ENCODE assay signal across 10 cellular contexts in the genomic region with DNA sequence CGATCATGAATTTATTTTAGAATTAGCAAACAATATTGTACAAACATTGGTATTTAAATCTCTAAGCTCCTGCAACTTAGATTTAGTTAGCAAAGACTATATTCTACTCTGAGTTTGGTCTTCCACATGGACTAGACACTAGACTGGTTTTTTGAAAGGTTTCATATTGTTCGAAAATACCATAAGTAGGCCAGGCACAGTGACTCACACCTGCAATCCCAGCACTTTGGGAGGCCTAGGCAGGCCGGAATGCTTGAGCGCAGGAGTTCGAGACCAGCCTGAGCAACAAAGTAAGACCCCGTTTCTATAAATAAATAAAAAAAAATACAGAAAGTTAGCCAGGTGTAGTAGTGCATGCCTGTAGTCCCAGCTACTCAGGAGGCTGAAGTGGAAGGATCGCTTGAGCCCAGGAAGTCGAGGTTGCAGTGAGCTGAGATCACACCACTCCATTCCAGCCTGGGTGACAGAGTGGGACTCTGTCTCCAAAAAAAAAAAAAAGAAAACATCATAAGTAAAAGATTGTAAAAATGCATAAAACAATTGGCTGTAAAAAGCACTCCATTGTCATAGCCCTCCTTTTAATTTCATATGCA.
"Had no signal": no experiment of that assay in that cellular context is flagged by ENCODE, and none has a peak within 500 bp of the region (broad histone marks: within the 10 kb centered on the region; RNA-seq: fewer than 3 reads in every experiment).

No MANE protein-coding gene starts in this region.

- H3K27ac ChIP-seq: RWPE1 had no signal

- DNase-seq: NCI-H1048, NCI-H1105, NCI-H1436 treated with DMSO at 0.1 percent for 48 hours, NCI-H1694, NCI-H187 treated with DMSO at 0.1 percent for 48 hours, NCI-H2029 treated with DMSO at 0.1 percent for 48 hours, NCI-H2171 treated with DMSO at 0.1 percent for 48 hours, NCI-H345, NCI-H748 treated with DMSO at 0.1 percent for 48 hours had no signal
